8 cellular contexts compared by ENCODE assay signal in the genomic region with DNA sequence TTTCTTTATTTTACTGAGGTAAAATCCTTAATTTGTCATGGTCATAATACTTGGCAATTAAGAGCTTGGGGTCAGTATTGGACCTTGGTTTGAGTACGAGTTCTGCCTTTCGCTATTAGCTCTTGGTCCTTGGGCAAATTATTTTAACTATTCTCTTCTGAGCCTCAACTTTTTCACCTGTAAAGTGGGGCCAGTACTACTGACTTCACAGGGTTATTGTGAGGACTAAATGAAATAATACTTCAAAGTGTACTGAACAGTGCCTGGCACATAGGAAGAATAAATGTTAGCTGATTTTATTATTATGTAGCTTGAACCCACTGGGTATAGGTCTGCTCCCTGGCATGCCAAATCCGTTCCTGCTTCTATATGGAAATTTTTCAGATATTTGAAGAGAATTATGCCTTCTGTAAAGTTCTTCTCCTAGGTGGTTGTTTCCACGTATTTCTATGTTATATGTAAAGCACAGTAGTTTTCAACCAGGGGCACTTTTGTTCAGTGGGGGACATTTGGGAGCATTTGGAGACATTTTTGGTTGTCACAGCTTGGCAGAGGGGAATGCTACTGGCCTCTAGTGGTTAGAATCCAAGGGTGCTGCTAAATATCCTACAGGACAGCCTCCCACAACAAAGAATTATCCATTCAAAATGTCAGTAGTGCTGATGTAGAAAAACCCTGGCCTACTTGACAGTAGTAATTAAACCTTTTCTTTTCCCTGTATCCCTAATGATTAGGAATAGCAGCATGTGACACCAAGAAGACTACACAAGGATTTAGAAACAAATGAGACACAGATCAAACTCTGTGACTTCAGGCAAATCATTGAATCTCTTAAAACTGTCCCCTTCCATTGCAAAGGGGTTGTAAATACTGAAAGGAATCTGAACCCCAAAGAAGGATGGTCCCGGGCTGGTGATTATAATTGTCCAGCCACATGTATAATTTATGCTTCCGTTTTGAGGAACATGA. TPM values are rescaled to one million over a fixed set of nuclear protein-coding genes. Genes with fewer than 3 reads are reported as not detected.
DNase-seq lines count a peak whose midpoint lies in the region; ATAC-seq and TF ChIP-seq lines count a peak whose summit lies in the region.

No MANE protein-coding gene starts in this region.

- no peak overlapping the region for H3K4ac ChIP-seq in H9 (ENCODE audit: low read depth, low read length)

- H3K4me1 ChIP-seq in H9 (ENCODE audit: insufficient read depth, low read length) (peaks cover 14% of the 10 kb centered on the region; the same call in 1 of the 2 replicates), fibroblast of lung (ENCODE audit: control insufficient read depth, extremely low read depth, insufficient read depth, low read length) (peaks cover under 1% of the 10 kb centered on the region)

- DNase-seq in DMS114 treated with DMSO at 0.1 percent for 48 hours (lab: John Stamatoyannopoulos, UW; ENCODE audit: unreplicated experiment) (peak; percentile 4), H9 (peak; percentile 42), RKO (ENCODE audit: low spot score) (peak; percentile 68), fibroblast of lung (ENCODE audit: low read depth in 2 of 2) (peak; percentile 32 to 47), putamen (ENCODE audit: low spot score) (peak; percentile 32)

- H3K9me3 Mint-ChIP-seq in H9: no peaks in the 10 kb centered on the region; a peak in 1 of 5 replicates

- peaks cover 4% of the 10 kb centered on the region for H3K79me1 ChIP-seq in H9 (ENCODE audit: insufficient read depth, low read depth, low read length, poor library complexity, severe bottlenecking)

- H3K23ac ChIP-seq in H9 (ENCODE audit: insufficient read length, low read depth, low read length): no peak overlapping the region

- H4K5ac ChIP-seq in H9 (ENCODE audit: insufficient read length, low read depth, low read length): no peak overlapping the region

- H3K4me1 Mint-ChIP-seq in H9: peaks cover 31 to 33% of the 10 kb centered on the region in 2 experiments

- TF ChIP-seq CTCF in H9 (conservative IDR thresholded peaks at IDR 0.05) (peak; percentile 84), fibroblast of lung (conservative IDR thresholded peaks at IDR 0.05 in 1 of 2, IDR thresholded peaks at IDR 0.05 in 1 of 2; ENCODE audit: low read depth in 1 of 2, low read length in 2 of 2) (peak; percentile 86 to 90)

- no CpG with 5 or more reads among the region's 6 CpGs for WGBS in H9 (ENCODE audit: extremely low coverage, insufficient read length, low lambda C conversion rate)

- H3K27me3 ChIP-seq in H9 (ENCODE audit: insufficient read depth, low read length) (no peaks in the 10 kb centered on the region), fibroblast of lung (ENCODE audit: control insufficient read depth, insufficient read depth, low read length) (no peaks in the 10 kb centered on the region)

- no peak overlapping the region for H2BK20ac ChIP-seq in H9 (ENCODE audit: low read depth, low read length, poor library complexity, severe bottlenecking)

- no peak overlapping the region for H3K4me3 ChIP-seq in fibroblast of lung (replicated peaks in 1 of 4; ENCODE audit: control extremely low read depth in 1 of 4, insufficient read depth in 1 of 4, low read depth in 3 of 4, low read length in 4 of 4)

- no peak overlapping the region for H3K18ac ChIP-seq in H9 (ENCODE audit: insufficient read length, low read depth, low read length)

- H3T11ph ChIP-seq in H9 (ENCODE audit: low read length): no peak overlapping the region

- no peak overlapping the region for H3K4me3 Mint-ChIP-seq in H9

- no peak overlapping the region for H3K27ac ChIP-seq in H9 (ENCODE audit: insufficient read length, low read depth, low read length)
- no peak overlapping the region for H3K27ac ChIP-seq in fibroblast of lung (ENCODE audit: insufficient read depth, low read length)

- H4K8ac ChIP-seq in H9 (replicated peaks; ENCODE audit: insufficient read length, low read depth, low read length): no peak overlapping the region

- no peak overlapping the region for H3K56ac ChIP-seq in H9 (ENCODE audit: insufficient read length, low read depth, low read length)

- H2BK15ac ChIP-seq in H9 (ENCODE audit: low read depth, low read length): no peak overlapping the region

- no peaks in the 10 kb centered on the region for H4K20me1 ChIP-seq in H9 (ENCODE audit: control insufficient read depth, insufficient read depth, insufficient read length)
- H4K20me1 ChIP-seq in fibroblast of lung (ENCODE audit: control insufficient read depth, extremely low read depth, insufficient read depth, low read length): no peaks in the 10 kb centered on the region

- no peak overlapping the region for H2BK120ac ChIP-seq in H9 (ENCODE audit: low read depth, low read length, poor library complexity, severe bottlenecking)

- no peak overlapping the region for H2AK5ac ChIP-seq in H9 (ENCODE audit: insufficient read length, low read length)

- H3K9ac ChIP-seq in H9 (ENCODE audit: extremely low read depth, insufficient read length, low read length): no peak overlapping the region
- H3K9ac ChIP-seq in fibroblast of lung (ENCODE audit: insufficient read depth, low read length): no peak overlapping the region

- peaks cover 61% of the 10 kb centered on the region; the same call in 1 of the 2 replicates for H3K79me2 ChIP-seq in H9 (ENCODE audit: insufficient read depth, low read length)
- peaks cover 11% of the 10 kb centered on the region for H3K79me2 ChIP-seq in fibroblast of lung (ENCODE audit: control insufficient read depth, insufficient read depth, low read length)

- H2BK12ac ChIP-seq in H9 (ENCODE audit: insufficient read length, low read depth, low read length): no peak overlapping the region

- H2AFZ ChIP-seq in H9 (ENCODE audit: low read length) (no peak overlapping the region), fibroblast of lung (ENCODE audit: low read length) (no peak overlapping the region)

- no peak for ATAC-seq in GM21423 (IDR thresholded peaks at IDR 0.05; ENCODE audit: unreplicated experiment)
- no peak for ATAC-seq in HG02981 (IDR thresholded peaks at IDR 0.05; ENCODE audit: unreplicated experiment)
- ATAC-seq in HG02938 (IDR thresholded peaks at IDR 0.05; ENCODE audit: unreplicated experiment): no peak

- no peak overlapping the region for H3K4me2 ChIP-seq in H9 (ENCODE audit: insufficient read depth, insufficient read length, low read length)
- no peak overlapping the region for H3K4me2 ChIP-seq in fibroblast of lung (ENCODE audit: extremely low read depth, insufficient read depth, low read length)

- no peaks in the 10 kb centered on the region for H3K36me3 ChIP-seq in fibroblast of lung (ENCODE audit: control insufficient read depth, insufficient read depth, low read length)

- H3K27me3 Mint-ChIP-seq in H9 (ENCODE audit: low read depth): no peaks in the 10 kb centered on the region

- peaks cover 8% of the 10 kb centered on the region for H3K23me2 ChIP-seq in H9 (ENCODE audit: insufficient read length, low read depth, low read length, poor library complexity, severe bottlenecking)

- H3K27ac Mint-ChIP-seq in H9: peak overlapping the region in 2 of 3 experiments; percentile 7 to 76; a peak in 2 of 7 replicates

- H3K36me3 Mint-ChIP-seq in H9 (ENCODE audit: insufficient read depth in 1 of 3, low read depth in 3 of 3): peaks cover 4 to 5% (median 4%) of the 10 kb centered on the region in 3 experiments; a peak in 4 of 7 replicates

- H3K14ac ChIP-seq in H9 (ENCODE audit: insufficient read depth, low read length): no peak overlapping the region

- H3K9me3 ChIP-seq in H9 (ENCODE audit: control insufficient read depth, low read depth, low read length) (no peaks in the 10 kb centered on the region), fibroblast of lung (ENCODE audit: control insufficient read depth, insufficient read depth, low read depth, low read length) (no peaks in the 10 kb centered on the region)

- H4K91ac ChIP-seq in H9 (ENCODE audit: insufficient read length, low read depth, low read length): no peak overlapping the region

- H2BK5ac ChIP-seq in H9 (ENCODE audit: insufficient read length, low read length): no peak overlapping the region

RNA-seq across cellular contexts. Expression of a gene that starts 4.5 kb away (rescaled TPM):
- total RNA-seq in H9 (2021): 34.4 and 34.5 TPM in 2 replicates
- total RNA-seq in fibroblast of lung: 13.6 and 14.5 TPM in 2 replicates
- polyA plus RNA-seq in fibroblast of lung: 5.0 and 8.8 TPM in 2 replicates
- polyA plus RNA-seq in fibroblast of lung (2012): 3.7 and 9.1 TPM in 2 replicates
- 13.3 and 14.2 TPM in 2 replicates for polyA minus RNA-seq in fibroblast of lung (ENCODE audit: low replicate concordance)

RNA-seq across cellular contexts. Expression of a gene that starts 56.3 kb away (rescaled TPM):
- 41.5 and 42.7 TPM in 2 replicates for total RNA-seq in H9 (2021)
- total RNA-seq in fibroblast of lung: 53.9 and 90.3 TPM in 2 replicates
- 56.3 and 66.3 TPM in 2 replicates for polyA plus RNA-seq in fibroblast of lung
- polyA plus RNA-seq in fibroblast of lung (2012): 44.2 and 50.3 TPM in 2 replicates
- 8.2 and 13.4 TPM in 2 replicates for polyA minus RNA-seq in fibroblast of lung (ENCODE audit: low replicate concordance)

Comparison
In these comparisons a context has a peak if more than half of its experiments do, and no peak if none do; other contexts are left out.
1. DNase-seq: peak in every context shown above with its lines; median percentile 68 in RKO; 42 in H9; 40 in fibroblast of lung; 32 in putamen; 4 in DMS114 treated with DMSO at 0.1 percent for 48 hours.